ENCODE assay signal across 18 cellular contexts in the genomic region with DNA sequence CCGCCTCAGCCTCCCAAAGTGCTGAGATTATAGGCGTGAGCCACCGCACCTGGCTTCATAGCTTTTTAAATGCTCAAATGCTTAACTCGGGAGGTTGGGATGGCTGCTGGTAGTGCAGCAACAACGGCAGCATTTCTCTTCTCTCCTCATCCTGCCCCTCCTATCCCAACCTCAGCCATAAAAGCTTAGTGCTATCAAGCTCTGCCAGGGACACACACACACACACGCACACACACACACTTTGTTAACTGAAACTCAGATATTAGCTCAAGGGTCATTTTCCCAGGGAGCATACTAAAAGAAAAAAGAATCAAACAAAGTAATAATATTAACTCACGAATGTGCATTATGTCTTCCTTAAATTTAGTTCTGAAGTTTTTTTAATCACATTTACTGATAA.
A peak's percentile ranks its signal among the peaks of the same experiment; 100 is the strongest.
DNase-seq lines count a peak whose midpoint lies in the region; ATAC-seq and TF ChIP-seq lines count a peak whose summit lies in the region.
"Had no signal": no experiment of that assay in that cellular context is flagged by ENCODE, and none has a peak within 500 bp of the region (broad histone marks: within the 10 kb centered on the region; RNA-seq: fewer than 3 reads in every experiment).

No MANE protein-coding gene starts in this region.

- DNase-seq in HuH-7 (ENCODE audit: low spot score) = peak; percentile 31
- DNase-seq in foreskin melanocyte = peak; percentile 56
- DNase-seq in mesenchymal stem cell = peak; percentile 29
- DNase-seq in transverse colon = peak; percentile 59
- no peak for DNase-seq in NCI-H2227 treated with DMSO at 0.1 percent for 48 hours (lab: John Stamatoyannopoulos, UW)
- DNase-seq in activated CD4-positive, alpha-beta T cell treated with anti-CD3 and anti-CD28 coated beads for 48 hours = no peak
- DNase-seq: Caco-2; CD4-positive, CD25-positive, alpha-beta regulatory T cell; CD8-positive, alpha-beta T cell; DMS153; DND-41; H9 had no signal

- H4K8ac ChIP-seq in mesenchymal stem cell (ENCODE audit: low read length) = no peak overlapping the region

- TF ChIP-seq CTCF in transverse colon (IDR thresholded peaks at IDR 0.05) = no peak

- no peak for ATAC-seq in GM21576 (IDR thresholded peaks at IDR 0.05; ENCODE audit: unreplicated experiment)
- ATAC-seq: CD8-positive, alpha-beta T cell; GM23338; HCT116 had no signal

- no peaks in the 10 kb centered on the region for H3K27me3 ChIP-seq in mesenchymal stem cell (ENCODE audit: control insufficient read depth in 1 of 2, insufficient read depth in 1 of 2, low read length in 2 of 2)
- no peaks in the 10 kb centered on the region for H3K27me3 ChIP-seq in transverse colon
- H3K27me3 ChIP-seq: BLaER1 had no signal

- no peaks in the 10 kb centered on the region for H3K79me1 ChIP-seq in mesenchymal stem cell (replicated peaks; ENCODE audit: low read length, poor library complexity, severe bottlenecking)

- H3K4me1 ChIP-seq in mesenchymal stem cell (ENCODE audit: control insufficient read depth, insufficient read depth, low read depth, low read length) (no peaks in the 10 kb centered on the region), transverse colon (peaks cover 0 to 6% (median 0%) of the 10 kb centered on the region in 4 donors)
- H3K4me1 ChIP-seq: BLaER1, Caco-2 had no signal

- H3K4me2 ChIP-seq in mesenchymal stem cell (ENCODE audit: low read length, poor library complexity, severe bottlenecking) = no peak overlapping the region
- H3K4me2 ChIP-seq: BLaER1, GM23338 had no signal

- H4K91ac ChIP-seq in mesenchymal stem cell (ENCODE audit: low read length) = no peak overlapping the region

- no peak overlapping the region for H3K9ac ChIP-seq in mesenchymal stem cell (ENCODE audit: low read length)
- H3K9ac ChIP-seq: BLaER1 had no signal

- TF ChIP-seq EP300 in transverse colon (IDR thresholded peaks at IDR 0.05; ENCODE audit: low read depth) = no peak

- 82% methylated on average over 6 of the region's 7 CpGs for WGBS in mesenchymal stem cell
- WGBS in transverse colon (ENCODE audit: low coverage in 1 of 2), 2 donors = 56 to 74% methylated on average over 7 of the region's 7 CpGs

- H3K18ac ChIP-seq in mesenchymal stem cell (ENCODE audit: low read depth in 1 of 2, low read length in 2 of 2) = peak overlapping the region in 1 of 2 experiments; percentile 52

- no peaks in the 10 kb centered on the region for H3K36me3 ChIP-seq in mesenchymal stem cell (ENCODE audit: control insufficient read depth in 1 of 2, insufficient read depth in 2 of 2, low read depth in 1 of 2, low read length in 2 of 2)
- no peaks in the 10 kb centered on the region for H3K36me3 ChIP-seq in transverse colon
- H3K36me3 ChIP-seq: BLaER1 had no signal

- no peak overlapping the region for H2BK5ac ChIP-seq in mesenchymal stem cell (ENCODE audit: low read depth, low read length, poor library complexity, severe bottlenecking)

- H3K9me3 ChIP-seq in mesenchymal stem cell (ENCODE audit: control insufficient read depth, low read length) = no peaks in the 10 kb centered on the region
- no peaks in the 10 kb centered on the region for H3K9me3 ChIP-seq in transverse colon
- H3K9me3 ChIP-seq: BLaER1, Caco-2 had no signal

- H3K4me3 ChIP-seq in mesenchymal stem cell (ENCODE audit: insufficient read depth in 1 of 2, low read depth in 1 of 2, low read length in 2 of 2) (no peak overlapping the region), transverse colon (no peak overlapping the region)
- H3K4me3 ChIP-seq: BLaER1, GM23338 had no signal

- in situ Hi-C loops in transverse colon (cut with MboI; ENCODE audit: low pct_ligation_motif_present in 1 of 4, low pct_unique_long_range_greater_than_20kb in 1 of 4, low sequenced_read_pairs in 3 of 4) = no loop called here

- H2AFZ ChIP-seq in mesenchymal stem cell (ENCODE audit: low read depth, low read length) = peak overlapping the region; percentile 18

- H2BK15ac ChIP-seq in mesenchymal stem cell (ENCODE audit: low read depth, poor library complexity, severe bottlenecking) = no peak overlapping the region

- H2BK120ac ChIP-seq in mesenchymal stem cell (ENCODE audit: low read depth, low read length) = no peak overlapping the region

- H2AK5ac ChIP-seq in mesenchymal stem cell (ENCODE audit: low read length, severe bottlenecking) = no peak overlapping the region

- TF ChIP-seq POLR2A in transverse colon (IDR thresholded peaks at IDR 0.05) = no peak

- H3K23ac ChIP-seq in mesenchymal stem cell (ENCODE audit: low read length in 2 of 2) = no peak overlapping the region

- intact Hi-C loops in transverse colon (cut with DNase I; ENCODE audit: low total_unique reads) = no loop called here

- peak overlapping the region; percentile 9 to 15 for H2BK12ac ChIP-seq in mesenchymal stem cell (ENCODE audit: low read length in 2 of 2)

- H3K27ac ChIP-seq in mesenchymal stem cell (ENCODE audit: low read length, poor library complexity, severe bottlenecking) (no peak overlapping the region), transverse colon (no peak overlapping the region)
- H3K27ac ChIP-seq: 22Rv1, BLaER1, C4-2B had no signal

- no peak overlapping the region for H3K14ac ChIP-seq in mesenchymal stem cell (ENCODE audit: low read length in 2 of 2)

- peak overlapping the region in 1 of 2 experiments; percentile 17 for H3K4ac ChIP-seq in mesenchymal stem cell (ENCODE audit: low read depth in 1 of 2, low read length in 2 of 2)

Comparison
In these comparisons a context has a peak if more than half of its experiments do, and no peak if none do; other contexts are left out.
1. DNase-seq: peak in HuH-7 (single experiment), foreskin melanocyte (single experiment), mesenchymal stem cell (single experiment) and transverse colon (single experiment); none in NCI-H2227 treated with DMSO at 0.1 percent for 48 hours (single experiment) and activated CD4-positive, alpha-beta T cell treated with anti-CD3 and anti-CD28 coated beads for 48 hours (single experiment).